In the genomic region with DNA sequence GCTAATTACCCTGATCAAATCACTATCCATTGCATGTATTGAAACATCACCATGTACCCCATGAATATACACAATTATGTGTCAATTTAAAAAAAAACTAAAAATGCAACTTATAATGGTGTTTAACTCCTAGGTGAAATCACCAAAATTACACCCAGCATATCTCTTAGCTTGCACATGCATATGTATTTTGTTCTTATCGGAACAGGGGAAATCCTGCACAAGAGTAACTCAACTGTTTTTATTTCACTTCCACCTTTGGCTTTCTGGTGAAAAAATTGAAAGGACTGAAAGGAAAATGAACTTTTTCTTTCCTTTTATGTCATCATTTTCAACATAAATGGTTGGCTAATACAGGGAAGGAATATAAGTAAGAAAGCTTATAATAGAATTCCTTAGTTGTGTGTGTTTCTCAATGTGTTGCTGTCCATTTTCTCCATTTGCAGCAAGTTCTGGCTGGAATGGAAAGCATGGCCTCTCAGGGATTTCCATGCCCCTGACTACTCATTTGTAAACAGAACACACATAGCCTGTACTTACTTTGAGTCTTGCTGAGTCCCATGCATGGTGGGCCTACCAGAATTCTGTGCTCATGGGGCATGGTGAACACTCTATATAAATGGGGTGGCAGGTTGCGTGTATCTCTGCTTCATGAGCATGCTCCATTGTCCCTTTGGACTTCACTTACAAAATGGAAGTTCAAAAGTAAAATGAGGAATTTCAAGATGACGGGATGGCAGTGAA, we compare ENCODE assay signal across 24 cellular contexts.
"Had no signal": no experiment of that assay in that cellular context is flagged by ENCODE, and none has a peak within 500 bp of the region (broad histone marks: within the 10 kb centered on the region; RNA-seq: fewer than 3 reads in every experiment).

No MANE protein-coding gene starts in this region.

- H3K9me3 Mint-ChIP-seq: activated CD4-positive, alpha-beta memory T cell treated with anti-CD3 and anti-CD28 coated beads for 36 hours; activated T-cell treated with anti-CD3 and anti-CD28 coated beads, Interleukin-2, amount 50 U/mL, for 72 hours; activated T-helper 2 cell treated with anti-CD3 and anti-CD28 coated beads, Interferon-gamma antibody, Interleukin-2, Interleukin-4, amounts not matched to agents 10 μg/mL and 5 μg/mL and 100 μg/mL, durations not matched to agents 14 hours and 24 hours and 36 hours had no signal

- H3K9me3 ChIP-seq: adrenal gland, MG63, Peyer's patch, SJCRH30, SK-N-SH had no signal

- H3K27ac ChIP-seq: adrenal gland, Peyer's patch, RWPE1, SJCRH30 had no signal

- H3K36me3 Mint-ChIP-seq: activated CD4-positive, alpha-beta memory T cell treated with anti-CD3 and anti-CD28 coated beads for 36 hours; activated naive CD8-positive, alpha-beta T cell treated with anti-CD3 and anti-CD28 coated beads, Interleukin-2, amount 10 ng/mL, durations not matched to agents 7 days and 5 days had no signal

- H3K4me1 Mint-ChIP-seq: activated CD4-positive, alpha-beta T cell treated with anti-CD3 and anti-CD28 coated beads, Interleukin-2, amount 10 ng/mL, durations not matched to agents 7 days and 5 days; activated naive CD8-positive, alpha-beta T cell treated with anti-CD3 and anti-CD28 coated beads, Interleukin-2, amount 10 ng/mL, durations not matched to agents 7 days and 5 days; WTC11 had no signal

- H3K27me3 ChIP-seq: adrenal gland, MG63, Peyer's patch, SJCRH30 had no signal

- H3K4me3 Mint-ChIP-seq: activated CD4-positive, alpha-beta memory T cell treated with anti-CD3 and anti-CD28 coated beads for 36 hours; activated CD4-positive, alpha-beta T cell treated with anti-CD3 and anti-CD28 coated beads, Interleukin-2, amount 10 ng/mL, durations not matched to agents 7 days and 5 days; activated naive CD8-positive, alpha-beta T cell treated with anti-CD3 and anti-CD28 coated beads, Interleukin-2, amount 10 ng/mL, durations not matched to agents 7 days and 5 days; activated T-cell treated with anti-CD3 and anti-CD28 coated beads, Interleukin-2, amount 50 U/mL, for 72 hours; WTC11 had no signal

- H3K27me3 Mint-ChIP-seq: activated CD4-positive, alpha-beta memory T cell treated with anti-CD3 and anti-CD28 coated beads for 36 hours; activated CD4-positive, alpha-beta T cell treated with anti-CD3 and anti-CD28 coated beads, Interleukin-2, amount 10 ng/mL, durations not matched to agents 7 days and 5 days had no signal

- H3K4me2 ChIP-seq: SK-N-SH had no signal

- H3K36me3 ChIP-seq: adrenal gland, MG63, Peyer's patch, SJCRH30 had no signal

- DNase-seq: activated CD4-positive, alpha-beta memory T cell treated with anti-CD3 and anti-CD28 coated beads for 36 hours; activated CD4-positive, alpha-beta T cell treated with anti-CD3 and anti-CD28 coated beads, Interleukin-2, amount 10 ng/mL, durations not matched to agents 7 days and 5 days; activated CD8-positive, alpha-beta memory T cell treated with anti-CD3 and anti-CD28 coated beads for 24 hours; activated naive CD4-positive, alpha-beta T cell treated with anti-CD3 and anti-CD28 coated beads, Interleukin-2, amount 50 U/mL, for 16 hours; activated naive CD8-positive, alpha-beta T cell treated with anti-CD3 and anti-CD28 coated beads, Interleukin-2, amount 10 ng/mL, durations not matched to agents 7 days and 5 days; activated T-cell treated with anti-CD3 and anti-CD28 coated beads, Interleukin-2, amount 50 U/mL, for 72 hours; adrenal gland; anterior cingulate cortex; cerebellar nuclear complex; MG63; NCI-H1048; NCI-H1930; NCI-H2171; NCI-H226; NCI-H526; NCI-H774; Peyer's patch; Right ventricle myocardium superior; SJCRH30; SK-N-SH; SW 1271 had no signal

- ATAC-seq: activated T-cell treated with anti-CD3 and anti-CD28 coated beads, Interleukin-2, amount 50 U/mL, for 72 hours; WTC11 had no signal

- H3K27ac Mint-ChIP-seq: activated CD4-positive, alpha-beta memory T cell treated with anti-CD3 and anti-CD28 coated beads for 36 hours; activated CD4-positive, alpha-beta T cell treated with anti-CD3 and anti-CD28 coated beads, Interleukin-2, amount 10 ng/mL, durations not matched to agents 7 days and 5 days; activated naive CD8-positive, alpha-beta T cell treated with anti-CD3 and anti-CD28 coated beads, Interleukin-2, amount 10 ng/mL, durations not matched to agents 7 days and 5 days; activated T-cell treated with anti-CD3 and anti-CD28 coated beads, Interleukin-2, amount 50 U/mL, for 72 hours; activated T-helper 2 cell treated with anti-CD3 and anti-CD28 coated beads, Interferon-gamma antibody, Interleukin-2, Interleukin-4, amounts not matched to agents 10 μg/mL and 5 μg/mL and 100 μg/mL, durations not matched to agents 14 hours and 24 hours and 36 hours; WTC11 had no signal

- H3K4me1 ChIP-seq: adrenal gland, Peyer's patch, SJCRH30 had no signal

- H3K9me2 ChIP-seq: SK-N-SH had no signal

- H3K4me3 ChIP-seq: adrenal gland, MG63, Peyer's patch, SJCRH30 had no signal
